ENCODE assay signal across 28 cellular contexts in genomic region chr10:111748184-111748583, GRCh38.
"Had no signal": no experiment of that assay in that cellular context is flagged by ENCODE, and none has a peak within 500 bp of the region (broad histone marks: within the 10 kb centered on the region; RNA-seq: fewer than 3 reads in every experiment).

No MANE protein-coding gene starts in this region.

- FAIRE-seq: keratinocyte had no signal

- H3K27ac Mint-ChIP-seq: naive thymus-derived CD8-positive, alpha-beta T cell; nephron; progenitor cell of endocrine pancreas; stimulated activated memory B cell treated with anti-CD40 and anti-IgM and Interleukin-4, amounts not matched to agents 10 μg/mL and 1 μg/mL and 100 μg/mL, for 72 hours had no signal

- H3K9me3 ChIP-seq: left lung, lower lobe of right lung, right lobe of liver, stomach, testis, thyroid gland, transverse colon, upper lobe of left lung, vagina had no signal

- H3K27me3 ChIP-seq: hepatocyte, left lung, right atrium auricular region, right lobe of liver, stomach, testis, thyroid gland, transverse colon, upper lobe of left lung, vagina had no signal

- H3K9me3 Mint-ChIP-seq: nephron, neural crest cell had no signal

- H3K4me3 ChIP-seq: hepatocyte, left lung, lower lobe of right lung, right atrium auricular region, right lobe of liver, stomach, testis, thyroid gland, transverse colon, upper lobe of left lung, vagina had no signal

- H3K4me1 ChIP-seq: left lung, lower lobe of right lung, parathyroid adenoma, right atrium auricular region, right lobe of liver, stomach, testis, thyroid gland, transverse colon, upper lobe of left lung, vagina had no signal

- H3K27ac ChIP-seq: hepatocyte, left lung, lower lobe of right lung, parathyroid adenoma, right atrium auricular region, right lobe of liver, stomach, testis, thyroid gland, transverse colon, upper lobe of left lung, vagina had no signal

- DNase-seq: left colon; left lung; lower lobe of right lung; mammary epithelial cell; mesenchymal stem cell; naive thymus-derived CD8-positive, alpha-beta T cell; nucleus accumbens; right lobe of liver; stimulated activated CD4-positive, alpha-beta T cell treated with anti-CD3 and anti-CD28 coated beads, Interleukin-12 subunit alpha, Interleukin-12 subunit beta, amount 100 ng/mL, for 4 hours; stimulated activated CD4-positive, alpha-beta T cell treated with anti-CD3 and anti-CD28 coated beads, Interleukin-15, amount 100 ng/mL, for 24 hours; stimulated activated CD4-positive, alpha-beta T cell treated with anti-CD3 and anti-CD28 coated beads, Interleukin-2, amount 100 ng/mL, for 24 hours; stimulated activated CD4-positive, alpha-beta T cell treated with anti-CD3 and anti-CD28 coated beads, Interleukin-4, amount 100 ng/mL, for 4 hours; stimulated activated CD8-positive, alpha-beta memory T cell treated with anti-CD3 and anti-CD28 coated beads, Interleukin-4, amount 100 ng/mL, for 48 hours; stimulated activated naive CD8-positive, alpha-beta T cell treated with anti-CD3 and anti-CD28 coated beads, Interleukin-15, Interleukin-2, amounts not matched to agents 100 U/mL and 50 U/mL, for 24 hours; stomach; testis; thyroid gland; transverse colon; upper lobe of left lung had no signal

- H3K4me1 Mint-ChIP-seq: naive thymus-derived CD8-positive, alpha-beta T cell; nephron; neural crest cell; stimulated activated memory B cell treated with anti-CD40 and anti-IgM and Interleukin-4, amounts not matched to agents 10 μg/mL and 1 μg/mL and 100 μg/mL, for 72 hours had no signal

- ATAC-seq: left colon; left lung; lower lobe of right lung; naive thymus-derived CD8-positive, alpha-beta T cell; right lobe of liver; stimulated activated memory B cell treated with anti-CD40 and anti-IgM and Interleukin-4, amounts not matched to agents 10 μg/mL and 1 μg/mL and 100 μg/mL, for 72 hours; stimulated activated naive CD8-positive, alpha-beta T cell treated with anti-CD3 and anti-CD28 coated beads, Interleukin-15, Interleukin-2, amounts not matched to agents 100 U/mL and 50 U/mL, for 24 hours had no signal

- H3K27me3 Mint-ChIP-seq: progenitor cell of endocrine pancreas; stimulated activated memory B cell treated with anti-CD40 and anti-IgM and Interleukin-4, amounts not matched to agents 10 μg/mL and 1 μg/mL and 100 μg/mL, for 72 hours had no signal

- H3K4me3 Mint-ChIP-seq: naive thymus-derived CD8-positive, alpha-beta T cell; nephron; neural crest cell; stimulated activated memory B cell treated with anti-CD40 and anti-IgM and Interleukin-4, amounts not matched to agents 10 μg/mL and 1 μg/mL and 100 μg/mL, for 72 hours had no signal

- H3K36me3 Mint-ChIP-seq: naive thymus-derived CD8-positive, alpha-beta T cell; stimulated activated memory B cell treated with anti-CD40 and anti-IgM and Interleukin-4, amounts not matched to agents 10 μg/mL and 1 μg/mL and 100 μg/mL, for 72 hours had no signal

- H3K36me3 ChIP-seq: left lung, lower lobe of right lung, right atrium auricular region, right lobe of liver, stomach, thyroid gland, transverse colon, upper lobe of left lung, vagina had no signal
